In genomic region chr3:53113293-53114010, GRCh38 we compare ENCODE assay signal across 1 cellular context.
TF ChIP-seq lines count a peak whose summit lies in the region.

No MANE protein-coding gene starts in this region.

TF ChIP-seq in HCT116, 20 proteins besides CTCF, POLR2A, EP300 and RAD21 (continued from another document):
- TF ChIP-seq ZBTB33 (IDR thresholded peaks at IDR 0.05; ENCODE audit: extremely low read depth, insufficient replicate concordance, low read length) (no peak), TCF7L2 (IDR thresholded peaks at IDR 0.05; ENCODE audit: borderline replicate concordance, extremely low read depth, insufficient read depth, insufficient read length) (no peak), JUND (IDR thresholded peaks at IDR 0.05) (no peak), REST (IDR thresholded peaks at IDR 0.05; ENCODE audit: low read depth) (no peak)
